3 cellular contexts compared by ENCODE assay signal in the genomic region with DNA sequence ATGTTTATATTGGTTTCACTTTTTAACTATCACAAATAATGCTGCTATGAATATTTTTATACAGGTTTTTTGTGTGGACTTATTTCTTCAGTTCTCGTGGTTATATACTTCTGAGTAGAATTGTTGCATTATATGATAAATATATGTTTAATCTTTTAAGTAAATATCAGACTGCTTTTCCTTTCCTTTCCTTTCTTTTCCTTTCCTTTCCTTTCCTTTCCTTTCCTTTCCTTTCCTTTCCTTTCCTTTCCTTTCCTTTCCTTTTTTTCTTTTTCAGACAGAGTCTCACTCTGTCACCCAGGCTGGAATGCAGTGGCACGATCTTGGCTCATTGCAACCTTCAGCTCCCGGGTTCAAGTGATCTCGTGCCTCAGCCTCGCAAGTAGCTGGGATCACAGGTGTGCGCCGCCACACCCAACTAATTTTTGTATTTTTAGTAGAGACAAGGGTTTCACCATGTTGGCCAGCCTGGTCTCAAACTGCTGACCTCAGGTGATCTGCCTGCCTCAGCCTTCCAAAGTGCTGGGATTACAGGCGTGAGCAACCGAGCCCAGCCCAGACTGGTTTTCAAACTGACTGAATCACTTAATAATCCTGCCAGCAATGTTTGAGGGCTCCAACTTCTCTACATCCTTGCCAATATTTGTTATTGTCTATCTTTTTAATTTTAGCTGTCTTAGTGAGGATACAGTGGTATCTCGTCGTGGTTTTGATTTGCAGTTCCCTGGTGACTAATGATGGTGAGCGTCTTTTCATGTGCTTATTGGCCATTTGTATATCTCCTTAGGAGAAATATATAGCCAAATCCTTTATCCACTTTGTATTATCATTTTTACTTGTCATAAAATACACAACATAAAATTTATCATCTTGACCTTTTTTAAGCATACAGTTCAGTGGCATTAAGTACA.
TF ChIP-seq lines count a peak whose summit lies in the region.

No MANE protein-coding gene starts in this region.

TF ChIP-seq in HEK293, 187 proteins besides CTCF, POLR2A, EP300 and RAD21:
- TF ChIP-seq ZBTB17 (tag by site-specific recombination; IDR thresholded peaks at IDR 0.05) = peak; percentile 71; the same call in 1 of the 2 replicates
- peak; percentile 99 for TF ChIP-seq PRDM1 (tag by site-specific recombination; IDR thresholded peaks at IDR 0.05)
- TF ChIP-seq ZBTB49 (tag by site-specific recombination; IDR thresholded peaks at IDR 0.05; ENCODE audit: low read depth) = no peak

TF ChIP-seq in SK-N-SH, 30 proteins besides CTCF, POLR2A, EP300 and RAD21:
- TF ChIP-seq TEAD4 (IDR thresholded peaks at IDR 0.05; ENCODE audit: borderline replicate concordance, insufficient read depth) (no peak), RFX5 (IDR thresholded peaks at IDR 0.05; ENCODE audit: low read length) (peak; percentile 89), MXI1 (IDR thresholded peaks at IDR 0.05; ENCODE audit: low read depth, low read length) (no peak), NRF1 (IDR thresholded peaks at IDR 0.05; ENCODE audit: low read depth, low read length) (no peak), GABPA (IDR thresholded peaks at IDR 0.05; ENCODE audit: low read depth) (no peak)

TF ChIP-seq in H1, 55 proteins besides CTCF, POLR2A, EP300 and RAD21:
- TF ChIP-seq SP2 (IDR thresholded peaks at IDR 0.05; ENCODE audit: low read length) (no peak), RFX5 (IDR thresholded peaks at IDR 0.05; ENCODE audit: borderline replicate concordance, low read depth, low read length) (peak; percentile 67; the same call in 1 of the 2 replicates)
